ENCODE assay signal across 15 cellular contexts in genomic region chrX:118062048-118062789, GRCh38. TPM values are rescaled to one million over a fixed set of nuclear protein-coding genes. Genes with fewer than 3 reads are reported as not detected.
DNase-seq lines count a peak whose midpoint lies in the region; ATAC-seq and TF ChIP-seq lines count a peak whose summit lies in the region.
"Had no signal": no experiment of that assay in that cellular context is flagged by ENCODE, and none has a peak within 500 bp of the region (broad histone marks: within the 10 kb centered on the region; RNA-seq: fewer than 3 reads in every experiment).

No MANE protein-coding gene starts in this region.

- no peaks in the 10 kb centered on the region for H3K79me2 ChIP-seq in DOHH2 (ENCODE audit: control insufficient read depth, low read length)

- TF ChIP-seq CTCF in DOHH2 (IDR thresholded peaks at IDR 0.05; ENCODE audit: low read depth, low read length, poor library complexity, severe bottlenecking) (no peak), Peyer's patch (IDR thresholded peaks at IDR 0.05) (no peak)

- no peaks in the 10 kb centered on the region for H3K9me2 ChIP-seq in DOHH2 (replicated peaks; ENCODE audit: control insufficient read depth, low read length)

- ATAC-seq in GM19328 (IDR thresholded peaks at IDR 0.05; ENCODE audit: unreplicated experiment) (peak; percentile 36), HG02852 (IDR thresholded peaks at IDR 0.05; ENCODE audit: unreplicated experiment) (peak; percentile 54), HG03442 (IDR thresholded peaks at IDR 0.05; ENCODE audit: unreplicated experiment) (peak; percentile 47)

- TF ChIP-seq POLR2A in Peyer's patch (IDR thresholded peaks at IDR 0.05): no peak

- H3K27me3 ChIP-seq in DOHH2 (ENCODE audit: control insufficient read depth, low read length) (no peaks in the 10 kb centered on the region), Peyer's patch (no peaks in the 10 kb centered on the region)
- H3K27me3 ChIP-seq: SJSA1 had no signal

- peak overlapping the region; percentile 50 for H3K27ac ChIP-seq in DOHH2 (ENCODE audit: low read depth, low read length)
- H3K27ac ChIP-seq in Peyer's patch: no peak overlapping the region
- H3K27ac ChIP-seq: coronary artery, SJSA1, WERI-Rb-1 had no signal

- H3K4me1 ChIP-seq in DOHH2 (ENCODE audit: control insufficient read depth, low read length) (peaks cover 29% of the 10 kb centered on the region), Peyer's patch (no peaks in the 10 kb centered on the region)
- H3K4me1 ChIP-seq: Caco-2, SJSA1 had no signal

- 0 out of 2 replicates have a peak overlapping the region, but pooled peaks have one; percentile 17 for H3K4me3 ChIP-seq in DOHH2 (ENCODE audit: low read length)
- no peak overlapping the region for H3K4me3 ChIP-seq in Peyer's patch
- H3K4me3 ChIP-seq: coronary artery, SJSA1 had no signal

- no peaks in the 10 kb centered on the region for H4K20me1 ChIP-seq in DOHH2 (ENCODE audit: control insufficient read depth, insufficient read depth, low read depth, low read length)

- no peak for DNase-seq in anterior cingulate cortex (lab: John Stamatoyannopoulos, UW)
- DNase-seq in Peyer's patch: no peak
- DNase-seq in NCI-H748 treated with DMSO at 0.1 percent for 48 hours (lab: John Stamatoyannopoulos, UW): no peak
- no peak for DNase-seq in stimulated activated naive CD4-positive, alpha-beta T cell treated with Interleukin-2 at 50 U/mL for 16 hours (lab: John Stamatoyannopoulos, UW)
- DNase-seq: Caco-2; NCI-H1417; NCI-H69; stimulated activated CD4-positive, alpha-beta T cell treated with anti-CD3 and anti-CD28 coated beads, Interleukin-12 subunit alpha, Interleukin-12 subunit beta, amount 100 ng/mL, for 4 hours; WERI-Rb-1 had no signal

- no peaks in the 10 kb centered on the region for H3F3A ChIP-seq in DOHH2 (ENCODE audit: control insufficient read depth, insufficient read depth)

- H3K9me3 ChIP-seq in DOHH2 (ENCODE audit: control insufficient read depth, insufficient read depth, low read length) (no peaks in the 10 kb centered on the region), Peyer's patch (no peaks in the 10 kb centered on the region)
- H3K9me3 ChIP-seq: Caco-2, SJSA1 had no signal

- H3K4me2 ChIP-seq in DOHH2 (ENCODE audit: low read length): peak overlapping the region; percentile 48

- H3K36me3 ChIP-seq in DOHH2 (ENCODE audit: control insufficient read depth, low read length) (no peaks in the 10 kb centered on the region), Peyer's patch (no peaks in the 10 kb centered on the region)
- H3K36me3 ChIP-seq: SJSA1, WERI-Rb-1 had no signal

RNA-seq across cellular contexts. Expression of gene KLHL13, which starts 54.4 kb away (rescaled TPM):
- 10 to 100 TPM in 1 of 4 donors, 1 to 10 TPM in 3; 4.0 to 14.0 (median 8.1) TPM for total RNA-seq in Peyer's patch
